Comparison of ENCODE assay signal across 1 cellular context in the genomic region with DNA sequence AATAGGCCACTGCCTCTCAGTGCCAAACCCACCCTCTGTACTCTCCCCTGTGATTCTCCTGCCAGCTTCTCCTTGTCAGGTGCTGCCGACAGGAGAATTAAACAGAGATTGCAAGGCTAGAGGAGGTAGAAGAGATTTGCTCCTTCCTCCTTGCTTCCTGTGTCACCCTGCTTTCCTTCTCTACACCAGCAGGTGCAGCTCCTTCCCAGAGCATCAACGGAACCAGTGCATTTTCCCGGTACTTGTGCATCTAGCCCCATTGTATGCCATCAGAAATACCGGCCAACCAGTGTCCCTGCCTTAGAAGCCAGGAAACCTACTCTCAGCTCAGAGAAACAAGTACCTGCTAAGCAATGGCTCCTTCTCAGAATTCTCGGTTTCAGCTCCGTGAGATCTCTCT.
TF ChIP-seq lines count a peak whose summit lies in the region.

No MANE protein-coding gene starts in this region.

TF ChIP-seq in GM23338, 12 proteins besides CTCF, POLR2A, EP300 and RAD21 (continued from another document):
- TF ChIP-seq, protein P1, sequence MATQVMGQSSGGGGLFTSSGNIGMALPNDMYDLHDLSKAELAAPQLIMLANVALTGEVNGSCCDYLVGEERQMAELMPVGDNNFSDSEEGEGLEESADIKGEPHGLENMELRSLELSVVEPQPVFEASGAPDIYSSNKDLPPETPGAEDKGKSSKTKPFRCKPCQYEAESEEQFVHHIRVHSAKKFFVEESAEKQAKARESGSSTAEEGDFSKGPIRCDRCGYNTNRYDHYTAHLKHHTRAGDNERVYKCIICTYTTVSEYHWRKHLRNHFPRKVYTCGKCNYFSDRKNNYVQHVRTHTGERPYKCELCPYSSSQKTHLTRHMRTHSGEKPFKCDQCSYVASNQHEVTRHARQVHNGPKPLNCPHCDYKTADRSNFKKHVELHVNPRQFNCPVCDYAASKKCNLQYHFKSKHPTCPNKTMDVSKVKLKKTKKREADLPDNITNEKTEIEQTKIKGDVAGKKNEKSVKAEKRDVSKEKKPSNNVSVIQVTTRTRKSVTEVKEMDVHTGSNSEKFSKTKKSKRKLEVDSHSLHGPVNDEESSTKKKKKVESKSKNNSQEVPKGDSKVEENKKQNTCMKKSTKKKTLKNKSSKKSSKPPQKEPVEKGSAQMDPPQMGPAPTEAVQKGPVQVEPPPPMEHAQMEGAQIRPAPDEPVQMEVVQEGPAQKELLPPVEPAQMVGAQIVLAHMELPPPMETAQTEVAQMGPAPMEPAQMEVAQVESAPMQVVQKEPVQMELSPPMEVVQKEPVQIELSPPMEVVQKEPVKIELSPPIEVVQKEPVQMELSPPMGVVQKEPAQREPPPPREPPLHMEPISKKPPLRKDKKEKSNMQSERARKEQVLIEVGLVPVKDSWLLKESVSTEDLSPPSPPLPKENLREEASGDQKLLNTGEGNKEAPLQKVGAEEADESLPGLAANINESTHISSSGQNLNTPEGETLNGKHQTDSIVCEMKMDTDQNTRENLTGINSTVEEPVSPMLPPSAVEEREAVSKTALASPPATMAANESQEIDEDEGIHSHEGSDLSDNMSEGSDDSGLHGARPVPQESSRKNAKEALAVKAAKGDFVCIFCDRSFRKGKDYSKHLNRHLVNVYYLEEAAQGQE (IDR thresholded peaks at IDR 0.05; ENCODE audit: unreplicated experiment), result no peak
- no peak for TF ChIP-seq POLR2AphosphoS5 (IDR thresholded peaks at IDR 0.05; ENCODE audit: low read depth)
- no peak for TF ChIP-seq CREB1 (CRISPR knock-in tag; IDR thresholded peaks at IDR 0.05; ENCODE audit: low read depth)
- TF ChIP-seq, protein P2, sequence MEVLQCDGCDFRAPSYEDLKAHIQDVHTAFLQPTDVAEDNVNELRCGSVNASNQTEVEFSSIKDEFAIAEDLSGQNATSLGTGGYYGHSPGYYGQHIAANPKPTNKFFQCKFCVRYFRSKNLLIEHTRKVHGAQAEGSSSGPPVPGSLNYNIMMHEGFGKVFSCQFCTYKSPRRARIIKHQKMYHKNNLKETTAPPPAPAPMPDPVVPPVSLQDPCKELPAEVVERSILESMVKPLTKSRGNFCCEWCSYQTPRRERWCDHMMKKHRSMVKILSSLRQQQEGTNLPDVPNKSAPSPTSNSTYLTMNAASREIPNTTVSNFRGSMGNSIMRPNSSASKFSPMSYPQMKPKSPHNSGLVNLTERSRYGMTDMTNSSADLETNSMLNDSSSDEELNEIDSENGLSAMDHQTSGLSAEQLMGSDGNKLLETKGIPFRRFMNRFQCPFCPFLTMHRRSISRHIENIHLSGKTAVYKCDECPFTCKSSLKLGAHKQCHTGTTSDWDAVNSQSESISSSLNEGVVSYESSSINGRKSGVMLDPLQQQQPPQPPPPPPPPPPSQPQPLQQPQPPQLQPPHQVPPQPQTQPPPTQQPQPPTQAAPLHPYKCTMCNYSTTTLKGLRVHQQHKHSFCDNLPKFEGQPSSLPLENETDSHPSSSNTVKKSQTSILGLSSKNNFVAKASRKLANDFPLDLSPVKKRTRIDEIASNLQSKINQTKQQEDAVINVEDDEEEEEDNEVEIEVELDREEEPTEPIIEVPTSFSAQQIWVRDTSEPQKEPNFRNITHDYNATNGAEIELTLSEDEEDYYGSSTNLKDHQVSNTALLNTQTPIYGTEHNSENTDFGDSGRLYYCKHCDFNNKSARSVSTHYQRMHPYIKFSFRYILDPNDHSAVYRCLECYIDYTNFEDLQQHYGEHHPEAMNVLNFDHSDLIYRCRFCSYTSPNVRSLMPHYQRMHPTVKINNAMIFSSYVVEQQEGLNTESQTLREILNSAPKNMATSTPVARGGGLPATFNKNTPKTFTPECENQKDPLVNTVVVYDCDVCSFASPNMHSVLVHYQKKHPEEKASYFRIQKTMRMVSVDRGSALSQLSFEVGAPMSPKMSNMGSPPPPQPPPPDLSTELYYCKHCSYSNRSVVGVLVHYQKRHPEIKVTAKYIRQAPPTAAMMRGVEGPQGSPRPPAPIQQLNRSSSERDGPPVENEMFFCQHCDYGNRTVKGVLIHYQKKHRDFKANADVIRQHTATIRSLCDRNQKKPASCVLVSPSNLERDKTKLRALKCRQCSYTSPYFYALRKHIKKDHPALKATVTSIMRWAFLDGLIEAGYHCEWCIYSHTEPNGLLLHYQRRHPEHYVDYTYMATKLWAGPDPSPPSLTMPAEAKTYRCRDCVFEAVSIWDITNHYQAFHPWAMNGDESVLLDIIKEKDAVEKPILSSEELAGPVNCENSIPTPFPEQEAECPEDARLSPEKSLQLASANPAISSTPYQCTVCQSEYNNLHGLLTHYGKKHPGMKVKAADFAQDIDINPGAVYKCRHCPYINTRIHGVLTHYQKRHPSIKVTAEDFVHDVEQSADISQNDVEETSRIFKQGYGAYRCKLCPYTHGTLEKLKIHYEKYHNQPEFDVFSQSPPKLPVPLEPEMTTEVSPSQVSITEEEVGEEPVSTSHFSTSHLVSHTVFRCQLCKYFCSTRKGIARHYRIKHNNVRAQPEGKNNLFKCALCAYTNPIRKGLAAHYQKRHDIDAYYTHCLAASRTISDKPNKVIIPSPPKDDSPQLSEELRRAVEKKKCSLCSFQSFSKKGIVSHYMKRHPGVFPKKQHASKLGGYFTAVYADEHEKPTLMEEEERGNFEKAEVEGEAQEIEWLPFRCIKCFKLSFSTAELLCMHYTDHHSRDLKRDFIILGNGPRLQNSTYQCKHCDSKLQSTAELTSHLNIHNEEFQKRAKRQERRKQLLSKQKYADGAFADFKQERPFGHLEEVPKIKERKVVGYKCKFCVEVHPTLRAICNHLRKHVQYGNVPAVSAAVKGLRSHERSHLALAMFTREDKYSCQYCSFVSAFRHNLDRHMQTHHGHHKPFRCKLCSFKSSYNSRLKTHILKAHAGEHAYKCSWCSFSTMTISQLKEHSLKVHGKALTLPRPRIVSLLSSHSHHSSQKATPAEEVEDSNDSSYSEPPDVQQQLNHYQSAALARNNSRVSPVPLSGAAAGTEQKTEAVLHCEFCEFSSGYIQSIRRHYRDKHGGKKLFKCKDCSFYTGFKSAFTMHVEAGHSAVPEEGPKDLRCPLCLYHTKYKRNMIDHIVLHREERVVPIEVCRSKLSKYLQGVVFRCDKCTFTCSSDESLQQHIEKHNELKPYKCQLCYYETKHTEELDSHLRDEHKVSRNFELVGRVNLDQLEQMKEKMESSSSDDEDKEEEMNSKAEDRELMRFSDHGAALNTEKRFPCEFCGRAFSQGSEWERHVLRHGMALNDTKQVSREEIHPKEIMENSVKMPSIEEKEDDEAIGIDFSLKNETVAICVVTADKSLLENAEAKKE (CRISPR knock-in tag; IDR thresholded peaks at IDR 0.05), result no peak
- TF ChIP-seq JUNB (IDR thresholded peaks at IDR 0.05; ENCODE audit: unreplicated experiment), result no peak
- TF ChIP-seq, protein P3, sequence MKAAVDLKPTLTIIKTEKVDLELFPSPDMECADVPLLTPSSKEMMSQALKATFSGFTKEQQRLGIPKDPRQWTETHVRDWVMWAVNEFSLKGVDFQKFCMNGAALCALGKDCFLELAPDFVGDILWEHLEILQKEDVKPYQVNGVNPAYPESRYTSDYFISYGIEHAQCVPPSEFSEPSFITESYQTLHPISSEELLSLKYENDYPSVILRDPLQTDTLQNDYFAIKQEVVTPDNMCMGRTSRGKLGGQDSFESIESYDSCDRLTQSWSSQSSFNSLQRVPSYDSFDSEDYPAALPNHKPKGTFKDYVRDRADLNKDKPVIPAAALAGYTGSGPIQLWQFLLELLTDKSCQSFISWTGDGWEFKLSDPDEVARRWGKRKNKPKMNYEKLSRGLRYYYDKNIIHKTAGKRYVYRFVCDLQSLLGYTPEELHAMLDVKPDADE (IDR thresholded peaks at IDR 0.05), result no peak
- TF ChIP-seq NANOG (IDR thresholded peaks at IDR 0.05; ENCODE audit: borderline replicate concordance), result no peak
TF ChIP-seq in GM23338: peak in this region for 0.
